In the genomic region with DNA sequence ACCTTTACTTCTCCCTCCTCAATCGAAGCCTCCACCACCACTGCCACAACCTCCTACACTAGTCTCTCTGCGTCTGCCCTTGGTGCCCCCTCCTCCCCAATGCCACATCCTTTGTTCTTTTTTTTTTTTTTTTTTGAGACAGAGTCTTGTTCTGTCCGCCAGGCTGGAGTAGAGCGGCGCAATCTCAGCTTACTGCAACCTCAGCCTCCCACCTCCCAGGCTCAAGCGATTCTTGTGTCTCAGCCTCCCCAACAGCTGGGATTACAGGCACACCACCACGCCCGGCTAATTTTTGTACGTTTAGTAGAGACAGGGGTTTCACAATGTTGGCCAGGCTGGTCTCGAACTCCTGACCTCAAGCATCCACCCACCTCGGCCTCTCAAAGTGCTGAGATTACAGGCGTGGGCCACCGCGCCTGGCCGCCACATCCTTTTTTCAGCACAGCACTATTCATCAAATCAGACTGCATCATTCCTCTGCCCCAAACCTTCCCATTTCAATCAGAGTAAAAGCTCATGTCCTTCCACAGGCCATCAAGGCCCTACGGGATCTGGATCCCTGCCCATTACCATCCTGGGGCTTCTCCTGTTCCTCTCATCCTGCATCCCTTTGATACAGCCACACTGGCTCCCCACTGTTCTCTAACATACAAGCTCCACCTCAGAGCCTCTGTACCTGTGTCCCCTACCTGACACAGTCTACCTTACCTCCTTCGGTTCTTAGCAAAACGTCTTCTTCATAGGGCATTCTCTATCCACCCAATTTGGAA, we compare ENCODE assay signal across 10 cellular contexts. TPM values are rescaled to one million over a fixed set of nuclear protein-coding genes. Genes with fewer than 3 reads are reported as not detected.
DNase-seq lines count a peak whose midpoint lies in the region; ATAC-seq, FAIRE-seq and TF ChIP-seq lines count a peak whose summit lies in the region.
"Had no signal": no experiment of that assay in that cellular context is flagged by ENCODE, and none has a peak within 500 bp of the region (broad histone marks: within the 10 kb centered on the region; RNA-seq: fewer than 3 reads in every experiment).

No MANE protein-coding gene starts in this region.

- H3K4me2 ChIP-seq in skeletal muscle satellite cell (ENCODE audit: low read length): peak overlapping the region; percentile 71

- DNase-seq in GM06990 (ENCODE audit: extremely low read depth, insufficient read length) (no peak), RWPE2 (ENCODE audit: low spot score) (no peak), cerebellar nuclear complex (lab: John Stamatoyannopoulos, UW) (no peak), small intestine (no peak), KBM-7 (no peak)
- DNase-seq: NCI-H226 had no signal

- in situ Hi-C loops in KBM-7 (cut with MboI; ENCODE audit: low pct_unique_long_range_greater_than_20kb, low sequenced_read_pairs): no loop called here

- H3K27ac ChIP-seq in RWPE2 (ENCODE audit: poor library complexity, severe bottlenecking) (no peak overlapping the region), ectodermal cell (ENCODE audit: insufficient read depth, low read depth, low read length, poor library complexity, severe bottlenecking) (no peak overlapping the region), small intestine (ENCODE audit: low read depth in 1 of 2, low read length in 1 of 2) (no peak overlapping the region)

- 76 to 78% methylated on average over 18 of the region's 18 CpGs for WGBS in ectodermal cell, 2 experiments
- WGBS in small intestine, 3 donors: 46 to 61% (median 52%) methylated on average over 18 of the region's 18 CpGs

- TF ChIP-seq CTCF in GM06990 (IDR thresholded peaks at IDR 0.05; ENCODE audit: insufficient read depth, low read length, poor library complexity, severe bottlenecking) (no peak), RWPE2 (IDR thresholded peaks at IDR 0.05; ENCODE audit: poor library complexity, severe bottlenecking) (no peak)

- no peaks in the 10 kb centered on the region; the same call in 1 of the 2 replicates for H3K36me3 ChIP-seq in GM06990 (ENCODE audit: control insufficient read depth, insufficient read depth, low read length)
- peaks cover 20% of the 10 kb centered on the region for H3K36me3 ChIP-seq in RWPE2 (ENCODE audit: low read depth)
- H3K36me3 ChIP-seq in ectodermal cell (ENCODE audit: control insufficient read depth, insufficient read depth, low read length): peaks cover 10% of the 10 kb centered on the region
- H3K36me3 ChIP-seq in skeletal muscle satellite cell (ENCODE audit: insufficient read depth, low read length): peaks cover 15% of the 10 kb centered on the region
- H3K36me3 ChIP-seq in small intestine (ENCODE audit: control insufficient read depth in 2 of 2, insufficient read depth in 2 of 2, low read length in 2 of 2): peaks cover 2 to 3% of the 10 kb centered on the region in 2 donors

- H3K9me3 ChIP-seq in RWPE2 (ENCODE audit: severe bottlenecking) (no peaks in the 10 kb centered on the region), ectodermal cell (ENCODE audit: control insufficient read depth, low read length) (no peaks in the 10 kb centered on the region), skeletal muscle satellite cell (replicated peaks; ENCODE audit: low read length) (no peaks in the 10 kb centered on the region), small intestine (ENCODE audit: control insufficient read depth, low read depth) (no peaks in the 10 kb centered on the region)

- peak overlapping the region; percentile 98; the same call in 1 of the 2 replicates for H3K4me3 ChIP-seq in GM06990 (replicated peaks; ENCODE audit: low read depth, low read length)
- H3K4me3 ChIP-seq in RWPE2 (ENCODE audit: severe bottlenecking): peak overlapping the region; percentile 83
- H3K4me3 ChIP-seq in ectodermal cell (ENCODE audit: insufficient read depth, low read depth, low read length): peak overlapping the region; percentile 99
- peak overlapping the region; percentile 91 for H3K4me3 ChIP-seq in skeletal muscle satellite cell (ENCODE audit: low read length)
- peak overlapping the region in 1 of 2 donors; percentile 77 for H3K4me3 ChIP-seq in small intestine (ENCODE audit: low read depth in 1 of 2, low read length in 2 of 2)

- no peaks in the 10 kb centered on the region for H3K27me3 ChIP-seq in GM06990 (replicated peaks; ENCODE audit: control insufficient read depth, insufficient read depth, low read length)
- no peaks in the 10 kb centered on the region for H3K27me3 ChIP-seq in RWPE2 (ENCODE audit: insufficient read depth, poor library complexity, severe bottlenecking)
- H3K27me3 ChIP-seq in ectodermal cell (ENCODE audit: control insufficient read depth, insufficient read depth, low read length, poor library complexity, severe bottlenecking): no peaks in the 10 kb centered on the region
- H3K27me3 ChIP-seq in skeletal muscle satellite cell (ENCODE audit: control insufficient read depth, insufficient read depth, low read length): no peaks in the 10 kb centered on the region
- H3K27me3 ChIP-seq in small intestine (ENCODE audit: control insufficient read depth in 2 of 2, insufficient read depth in 2 of 2, low read length in 2 of 2): no peaks in the 10 kb centered on the region

- H3K4me1 ChIP-seq in RWPE2 (ENCODE audit: insufficient read depth, poor library complexity, severe bottlenecking): no peaks in the 10 kb centered on the region
- H3K4me1 ChIP-seq in ectodermal cell (ENCODE audit: control insufficient read depth, insufficient read depth, low read length): peaks cover 15% of the 10 kb centered on the region
- H3K4me1 ChIP-seq in skeletal muscle satellite cell (ENCODE audit: control insufficient read depth, insufficient read depth, low read length): peaks cover 16% of the 10 kb centered on the region
- H3K4me1 ChIP-seq in small intestine (ENCODE audit: control insufficient read depth in 2 of 2, insufficient read depth in 1 of 2, low read depth in 1 of 2, low read length in 1 of 2): peaks cover 5 to 15% of the 10 kb centered on the region in 2 donors

- H3K9ac ChIP-seq in skeletal muscle satellite cell (ENCODE audit: low read depth, low read length): peak overlapping the region; percentile 95

- FAIRE-seq in small intestine (lab: Jason Lieb, UNC): no peak
- FAIRE-seq: colon had no signal

- ATAC-seq in RWPE2 (ENCODE audit: low read depth) (no peak), HG03520 (IDR thresholded peaks at IDR 0.05; ENCODE audit: unreplicated experiment) (no peak)

RNA-seq across cellular contexts. Expression of a gene that starts 2.0 kb away (rescaled TPM):
- 9.0 TPM for polyA plus RNA-seq in ectodermal cell (2013, experiment 1 of 4)
- polyA plus RNA-seq in ectodermal cell (2013, experiment 2 of 4): 8.5 TPM
- 7.0 TPM for polyA plus RNA-seq in ectodermal cell (2013, experiment 3 of 4)
- 7.6 TPM for polyA plus RNA-seq in ectodermal cell (2013, experiment 4 of 4)
- total RNA-seq in skeletal muscle satellite cell (2012; rRNA removed): 22.1 and 23.6 TPM in 2 replicates
- polyA plus RNA-seq in small intestine: 1 to 10 TPM in 1 of 3 donors, not detected in 2; 1.7 TPM

RNA-seq across cellular contexts. Expression of a gene that starts 25.6 kb away (rescaled TPM):
- not detected for polyA plus RNA-seq in ectodermal cell (2013, experiment 1 of 4)
- not detected for polyA plus RNA-seq in ectodermal cell (2013, experiment 2 of 4)
- polyA plus RNA-seq in ectodermal cell (2013, experiment 3 of 4): not detected
- not detected for polyA plus RNA-seq in ectodermal cell (2013, experiment 4 of 4)
- under 0.01 and 0.22 TPM in 2 replicates for total RNA-seq in skeletal muscle satellite cell (2012; rRNA removed)
- polyA plus RNA-seq in small intestine: under 1 TPM in 1 of 3 donors, not detected in 2; 0.15 TPM

RNA-seq across cellular contexts. Expression of a gene that starts 27.2 kb away (rescaled TPM):
- 111 TPM for polyA plus RNA-seq in ectodermal cell (2013, experiment 1 of 4)
- 114 TPM for polyA plus RNA-seq in ectodermal cell (2013, experiment 2 of 4)
- polyA plus RNA-seq in ectodermal cell (2013, experiment 3 of 4): 88.6 TPM
- polyA plus RNA-seq in ectodermal cell (2013, experiment 4 of 4): 94.7 TPM
- total RNA-seq in skeletal muscle satellite cell (2012; rRNA removed): 50.2 and 57.3 TPM in 2 replicates
- 10 to 100 TPM; 10.5 to 36.0 (median 21.3) TPM for polyA plus RNA-seq in small intestine

RNA-seq across cellular contexts. Expression of a gene that starts 50.5 kb away (rescaled TPM):
- 251 TPM for polyA plus RNA-seq in ectodermal cell (2013, experiment 1 of 4)
- 227 TPM for polyA plus RNA-seq in ectodermal cell (2013, experiment 2 of 4)
- polyA plus RNA-seq in ectodermal cell (2013, experiment 3 of 4): 204 TPM
- polyA plus RNA-seq in ectodermal cell (2013, experiment 4 of 4): 223 TPM
- 290 and 339 TPM in 2 replicates for total RNA-seq in skeletal muscle satellite cell (2012; rRNA removed)
- polyA plus RNA-seq in small intestine: 10 to 100 TPM in 1 of 3 donors, 1 to 10 TPM in 1, under 1 TPM in 1; 0.67 to 13.9 (median 3.5) TPM

RNA-seq across cellular contexts. Expression of a gene that starts 51.5 kb away (rescaled TPM):
- 47.5 TPM for polyA plus RNA-seq in ectodermal cell (2013, experiment 1 of 4)
- polyA plus RNA-seq in ectodermal cell (2013, experiment 2 of 4): 44.3 TPM
- polyA plus RNA-seq in ectodermal cell (2013, experiment 3 of 4): 39.5 TPM
- 36.3 TPM for polyA plus RNA-seq in ectodermal cell (2013, experiment 4 of 4)
- 33.0 and 47.6 TPM in 2 replicates for total RNA-seq in skeletal muscle satellite cell (2012; rRNA removed)
- polyA plus RNA-seq in small intestine: 10 to 100 TPM in 1 of 3 donors, 1 to 10 TPM in 2; 6.5 to 12.7 (median 9.7) TPM
